Comparison of ENCODE assay signal across 11 cellular contexts in genomic region chr11:35919244-35919643, GRCh38. TPM values are rescaled to one million over a fixed set of nuclear protein-coding genes. Genes with fewer than 3 reads are reported as not detected.
A peak's percentile ranks its signal among the peaks of the same experiment; 100 is the strongest.
DNase-seq lines count a peak whose midpoint lies in the region; ATAC-seq, FAIRE-seq and TF ChIP-seq lines count a peak whose summit lies in the region.
"Had no signal": no experiment of that assay in that cellular context is flagged by ENCODE, and none has a peak within 500 bp of the region (broad histone marks: within the 10 kb centered on the region; RNA-seq: fewer than 3 reads in every experiment).

No MANE protein-coding gene starts in this region.

- no peak overlapping the region for H3K9ac ChIP-seq in adipocyte (ENCODE audit: low read length)
- no peak overlapping the region for H3K9ac ChIP-seq in keratinocyte (ENCODE audit: control insufficient read depth, extremely low read depth, insufficient read depth, low read length)

- no peaks in the 10 kb centered on the region for H3K9me1 ChIP-seq in keratinocyte (ENCODE audit: control insufficient read depth, extremely low read depth, insufficient read depth, low read length)

- dilution Hi-C loops in keratinocyte (cut with MboI; ENCODE audit: extremely low pct_ligation_motif_present, low sequenced_read_pairs): no loop called here

- no peaks in the 10 kb centered on the region for H4K20me1 ChIP-seq in keratinocyte (ENCODE audit: control insufficient read depth, extremely low read depth, insufficient read depth, low read length)

- TF ChIP-seq CTCF in keratinocyte (optimal IDR thresholded peaks at IDR 0.05 in 1 of 3, IDR thresholded peaks at IDR 0.05 in 1 of 3, conservative IDR thresholded peaks at IDR 0.05 in 1 of 3; ENCODE audit: extremely low read depth in 1 of 3, insufficient read depth in 2 of 3, low read length in 3 of 3) (no peak), HFFc6 (IDR thresholded peaks at IDR 0.05) (no peak)

- no peak overlapping the region for H3K4me3 Mint-ChIP-seq in HFFc6
- H3K4me3 Mint-ChIP-seq: T-helper 1 cell treated with Interleukin-12 subunit alpha and Interleukin-12 subunit beta and Interleukin-4 antibody, amounts not matched to agents 30 μg/mL and 1 μg/mL, for 36 hours had no signal

- no peaks in the 10 kb centered on the region for H3K79me2 ChIP-seq in keratinocyte (ENCODE audit: control insufficient read depth, insufficient read depth, low read length)

- H3K36me3 ChIP-seq in adipocyte (ENCODE audit: control insufficient read depth, insufficient read depth, low read length, severe bottlenecking): no peaks in the 10 kb centered on the region
- H3K36me3 ChIP-seq in keratinocyte (ENCODE audit: control insufficient read depth in 2 of 2, extremely low read depth in 1 of 2, insufficient read depth in 2 of 2, low read length in 2 of 2): no peaks in the 10 kb centered on the region
- H3K36me3 ChIP-seq: ascending aorta had no signal

- no peak overlapping the region for H3K27ac Mint-ChIP-seq in HFFc6
- H3K27ac Mint-ChIP-seq: T-helper 1 cell treated with Interleukin-12 subunit alpha and Interleukin-12 subunit beta and Interleukin-4 antibody, amounts not matched to agents 30 μg/mL and 1 μg/mL, for 36 hours had no signal

- no peak overlapping the region for H3K27ac ChIP-seq in keratinocyte (ENCODE audit: control insufficient read depth, insufficient read depth, low read length)
- H3K27ac ChIP-seq: ascending aorta had no signal

- peaks cover 29% of the 10 kb centered on the region for H3K27me3 Mint-ChIP-seq in HFFc6 (ENCODE audit: insufficient read depth)

- ATAC-seq in GM21737 (IDR thresholded peaks at IDR 0.05; ENCODE audit: unreplicated experiment): no peak

- no peaks in the 10 kb centered on the region for H3K36me3 Mint-ChIP-seq in HFFc6 (ENCODE audit: low read depth)

- H3K27me3 ChIP-seq in adipocyte (replicated peaks; ENCODE audit: control insufficient read depth, insufficient read depth, low read length): peaks cover 27% of the 10 kb centered on the region
- no peaks in the 10 kb centered on the region for H3K27me3 ChIP-seq in keratinocyte (ENCODE audit: control insufficient read depth, extremely low read depth, insufficient read depth, low read length)
- H3K27me3 ChIP-seq: ascending aorta had no signal

- DNase-seq in DMS153 treated with DMSO at 0.1 percent for 48 hours (lab: John Stamatoyannopoulos, UW; ENCODE audit: unreplicated experiment) (peak; percentile 77), NCI-H1930 (lab: John Stamatoyannopoulos, UW) (peak; percentile 74 to 75), adipocyte (ENCODE audit: low read depth) (peak; percentile 38), keratinocyte (ENCODE audit: low read depth, low spot score) (no peak), DMS 273 (lab: John Stamatoyannopoulos, UW; ENCODE audit: unreplicated experiment) (no peak), HuH-7 (ENCODE audit: low spot score) (no peak), HFFc6 (no peak)
- DNase-seq: mesenchymal stem cell had no signal

- no peak overlapping the region for H2AFZ ChIP-seq in keratinocyte (ENCODE audit: control insufficient read depth, low read length)

- H3K9me3 ChIP-seq in adipocyte (ENCODE audit: control insufficient read depth, low read length) (no peaks in the 10 kb centered on the region), keratinocyte (ENCODE audit: control insufficient read depth, low read depth, low read length) (no peaks in the 10 kb centered on the region)
- H3K9me3 ChIP-seq: ascending aorta had no signal

- H3K9me3 Mint-ChIP-seq in HFFc6: no peaks in the 10 kb centered on the region
- H3K9me3 Mint-ChIP-seq: T-helper 1 cell treated with Interleukin-12 subunit alpha and Interleukin-12 subunit beta and Interleukin-4 antibody, amounts not matched to agents 30 μg/mL and 1 μg/mL, for 36 hours had no signal

- no peak overlapping the region for H3K4me2 ChIP-seq in keratinocyte (ENCODE audit: control insufficient read depth, extremely low read depth, insufficient read depth, low read depth, low read length)

- H3K4me3 ChIP-seq in adipocyte (ENCODE audit: low read length) (no peak overlapping the region), keratinocyte (ENCODE audit: control insufficient read depth in 2 of 3, extremely low read depth in 1 of 3, insufficient read depth in 2 of 3, low read depth in 1 of 3, low read length in 3 of 3) (no peak overlapping the region)
- H3K4me3 ChIP-seq: ascending aorta had no signal

- no peaks in the 10 kb centered on the region for H3K4me1 ChIP-seq in adipocyte (ENCODE audit: control insufficient read depth, insufficient read depth, low read length)
- peaks cover 7% of the 10 kb centered on the region for H3K4me1 ChIP-seq in keratinocyte (ENCODE audit: control insufficient read depth, extremely low read depth, insufficient read depth, low read length)
- H3K4me1 ChIP-seq: ascending aorta had no signal

- no peaks in the 10 kb centered on the region; the same call in 1 of the 2 replicates for H3K4me1 Mint-ChIP-seq in HFFc6 (ENCODE audit: low read depth)

- FAIRE-seq in keratinocyte (lab: Jason Lieb, UNC): peak; percentile 32

RNA-seq across cellular contexts. Expression of gene LDLRAD3, which starts 24.6 kb away (rescaled TPM):
- 11.8 to 13.5 TPM (median 13.1 TPM) in 3 replicates for polyA plus RNA-seq in keratinocyte
- polyA plus RNA-seq in keratinocyte (2011; ENCODE audit: low read depth): 14.2 TPM
- 11.7 and 13.0 TPM in 2 replicates for polyA plus RNA-seq in keratinocyte (2011; cell fraction: cytosol; rRNA removed)
- 13.7 and 14.7 TPM in 2 replicates for polyA plus RNA-seq in keratinocyte (2011; cell fraction: nucleus; rRNA removed)
- polyA plus RNA-seq in keratinocyte (2012; ENCODE audit: low replicate concordance): 10.1 and 11.0 TPM in 2 replicates
- polyA minus RNA-seq in keratinocyte: 14.4 to 31.0 TPM (median 22.1 TPM) in 3 replicates
- polyA minus RNA-seq in keratinocyte (2011; cell fraction: cytosol; rRNA and poly(A)+ RNA removed): 35.9 TPM
- 11.8 and 21.3 TPM in 2 replicates for polyA minus RNA-seq in keratinocyte (2011; cell fraction: nucleus; rRNA and poly(A)+ RNA removed)
- total RNA-seq in HFFc6 (2021; fragmentation: NEBNext Ultra II Directional; extraction: Animal tissue kit (Norgen Biotek cat#: 25700)): 1 to 10 TPM; 5.2 to 6.5 (median 5.6) TPM

Comparison
In these comparisons a context has a peak if more than half of its experiments do, and no peak if none do; other contexts are left out.
1. DNase-seq: peak in DMS153 treated with DMSO at 0.1 percent for 48 hours (single experiment), NCI-H1930 (2 of 2) and adipocyte (single experiment); none in keratinocyte (single experiment), DMS 273 (single experiment), HuH-7 (single experiment) and HFFc6 (single experiment).